Comparison of ENCODE assay signal across 23 cellular contexts in the genomic region with DNA sequence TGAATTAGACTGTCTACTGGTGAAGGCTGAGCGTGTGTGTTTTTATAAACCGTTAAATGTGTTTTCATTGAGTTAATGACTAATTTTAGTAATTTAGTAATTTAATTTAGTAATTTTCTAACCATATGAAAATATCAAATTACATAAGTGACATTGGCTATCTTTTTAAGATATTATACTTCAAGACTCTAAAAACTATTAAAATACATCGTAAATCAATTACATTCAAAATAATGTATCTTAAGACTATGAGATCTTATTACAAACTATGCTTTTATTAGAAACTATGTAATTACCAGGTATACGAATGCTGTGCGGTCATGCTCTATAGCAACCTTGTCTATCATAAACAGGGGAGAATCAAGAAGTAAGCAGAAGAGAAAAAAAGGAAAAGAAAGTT. TPM values are rescaled to one million over a fixed set of nuclear protein-coding genes. Genes with fewer than 3 reads are reported as not detected.
DNase-seq lines count a peak whose midpoint lies in the region; ATAC-seq, FAIRE-seq and TF ChIP-seq lines count a peak whose summit lies in the region.
"Had no signal": no experiment of that assay in that cellular context is flagged by ENCODE, and none has a peak within 500 bp of the region (broad histone marks: within the 10 kb centered on the region; RNA-seq: fewer than 3 reads in every experiment).

No MANE protein-coding gene starts in this region.

- peaks cover 0 to 15% (median 5%) of the 10 kb centered on the region in 3 donors for H3K4me1 ChIP-seq in pancreas
- H3K4me1 ChIP-seq in suprapubic skin: no peaks in the 10 kb centered on the region
- H3K4me1 ChIP-seq: Caco-2 had no signal

- H3K9me3 ChIP-seq in pancreas (no peaks in the 10 kb centered on the region), suprapubic skin (no peaks in the 10 kb centered on the region)
- H3K9me3 ChIP-seq: BLaER1, Caco-2 had no signal

- intact Hi-C loops in pancreas (cut with DNase I): no loop called here

- DNase-seq in HEK293T (ENCODE audit: extremely low spot score): no peak
- no peak for DNase-seq in frontal cortex (ENCODE audit: low spot score in 2 of 2)
- DNase-seq in pancreas: no peak
- DNase-seq in suprapubic skin (ENCODE audit: low spot score in 2 of 2): no peak
- DNase-seq: Caco-2; CD4-positive, CD25-positive, alpha-beta regulatory T cell; CD8-positive, alpha-beta T cell; DMS153; DND-41; GM23248; H7; HCEC 1CT; HFFc6 had no signal

- FAIRE-seq in A204.1 (lab: Jason Lieb, UNC): peak; percentile 27
- FAIRE-seq in TTC549 (lab: Jason Lieb, UNC): peak; percentile 82
- peak; percentile 39 for FAIRE-seq in frontal cortex (lab: Jason Lieb, UNC)
- FAIRE-seq in pancreas (lab: Jason Lieb, UNC): no peak
- FAIRE-seq: G401.6, GM12892, H1 had no signal

- no peak for ATAC-seq in pancreas
- ATAC-seq in GM21576 (IDR thresholded peaks at IDR 0.05; ENCODE audit: unreplicated experiment): no peak
- no peak for ATAC-seq in HG03045 (IDR thresholded peaks at IDR 0.05; ENCODE audit: unreplicated experiment)
- ATAC-seq: CD8-positive, alpha-beta T cell had no signal

- 86 to 90% methylated on average over 5 of the region's 5 CpGs for WGBS in pancreas, 2 donors
- 95% methylated on average over 5 of the region's 5 CpGs for WGBS in suprapubic skin

- no peak for TF ChIP-seq EP300 in suprapubic skin (IDR thresholded peaks at IDR 0.05)

- H3K27me3 ChIP-seq in pancreas: no peaks in the 10 kb centered on the region
- H3K27me3 ChIP-seq in suprapubic skin: no peaks in the 10 kb centered on the region
- H3K27me3 ChIP-seq: BLaER1 had no signal

- TF ChIP-seq CTCF in pancreas (IDR thresholded peaks at IDR 0.05) (no peak), suprapubic skin (IDR thresholded peaks at IDR 0.05) (no peak)

- no peak for TF ChIP-seq POLR2A in suprapubic skin (IDR thresholded peaks at IDR 0.05)

- H3K36me3 ChIP-seq in pancreas: no peaks in the 10 kb centered on the region
- H3K36me3 ChIP-seq in suprapubic skin: no peaks in the 10 kb centered on the region
- H3K36me3 ChIP-seq: BLaER1 had no signal

- POLR2A ChIA-PET in HEK293T (lab: Yijun Ruan, JAX): no interaction called here

- no peak overlapping the region for H3K4me3 ChIP-seq in pancreas
- H3K4me3 ChIP-seq in suprapubic skin: no peak overlapping the region
- H3K4me3 ChIP-seq: BLaER1, GM23248 had no signal

- H3K27ac ChIP-seq in pancreas: peak overlapping the region in 1 of 4 donors; percentile 8
- H3K27ac ChIP-seq in suprapubic skin: no peak overlapping the region
- H3K27ac ChIP-seq: 22Rv1, BLaER1, C4-2B, GM23248 had no signal

- CTCF ChIA-PET in HEK293T (lab: Yijun Ruan, JAX): no interaction called here

TF ChIP-seq in HEK293T, 16 proteins besides CTCF, POLR2A, EP300 and RAD21:
- TF ChIP-seq ARNT (IDR thresholded peaks at IDR 0.05): no peak
- no peak for TF ChIP-seq NFRKB (IDR thresholded peaks at IDR 0.05)
- TF ChIP-seq, protein P1, sequence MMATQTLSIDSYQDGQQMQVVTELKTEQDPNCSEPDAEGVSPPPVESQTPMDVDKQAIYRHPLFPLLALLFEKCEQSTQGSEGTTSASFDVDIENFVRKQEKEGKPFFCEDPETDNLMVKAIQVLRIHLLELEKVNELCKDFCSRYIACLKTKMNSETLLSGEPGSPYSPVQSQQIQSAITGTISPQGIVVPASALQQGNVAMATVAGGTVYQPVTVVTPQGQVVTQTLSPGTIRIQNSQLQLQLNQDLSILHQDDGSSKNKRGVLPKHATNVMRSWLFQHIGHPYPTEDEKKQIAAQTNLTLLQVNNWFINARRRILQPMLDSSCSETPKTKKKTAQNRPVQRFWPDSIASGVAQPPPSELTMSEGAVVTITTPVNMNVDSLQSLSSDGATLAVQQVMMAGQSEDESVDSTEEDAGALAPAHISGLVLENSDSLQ (IDR thresholded peaks at IDR 0.05): peak; percentile 47; the same call in 1 of the 2 replicates
TF ChIP-seq in HEK293T: peak in this region for 1.

RNA-seq across cellular contexts. Expression of gene MAP3K21, which starts 21.6 kb away (rescaled TPM):
- total RNA-seq in frontal cortex (2.9 TPM), pancreas (10 to 100 TPM; 12.6 to 18.8 (median 15.3) TPM), suprapubic skin (10 to 100 TPM in 2 of 4 donors, 1 to 10 TPM in 2; 6.3 to 14.1 (median 8.9) TPM)
- polyA plus RNA-seq in pancreas: 10 to 100 TPM in 1 of 2 donors, 1 to 10 TPM in 1; 9.7 to 22.0 TPM
- total RNA-seq: GM23248 had no signal

RNA-seq across cellular contexts. Expression of gene PCNX2, which starts 53.6 kb away (rescaled TPM):
- total RNA-seq in frontal cortex (228 TPM), pancreas (10 to 100 TPM in 2 of 6 donors, 1 to 10 TPM in 4; 7.6 to 13.4 (median 8.7) TPM), suprapubic skin (10 to 100 TPM in 3 of 4 donors, 1 to 10 TPM in 1; 8.9 to 21.4 (median 14.3) TPM)
- polyA plus RNA-seq in pancreas: 10 to 100 TPM in 1 of 2 donors, 1 to 10 TPM in 1; 5.5 to 25.9 TPM

Comparison
In these comparisons a context has a peak if more than half of its experiments do, and no peak if none do; other contexts are left out.
1. RNA of gene PCNX2, which starts 53.6 kb away (total RNA-seq): 228 TPM in frontal cortex (single experiment); 8.9 to 21.4 TPM in suprapubic skin and 7.6 to 13.4 TPM in pancreas; every median in the first group is over 10 times any median in the second.